23 cellular contexts compared by ENCODE assay signal in the genomic region with DNA sequence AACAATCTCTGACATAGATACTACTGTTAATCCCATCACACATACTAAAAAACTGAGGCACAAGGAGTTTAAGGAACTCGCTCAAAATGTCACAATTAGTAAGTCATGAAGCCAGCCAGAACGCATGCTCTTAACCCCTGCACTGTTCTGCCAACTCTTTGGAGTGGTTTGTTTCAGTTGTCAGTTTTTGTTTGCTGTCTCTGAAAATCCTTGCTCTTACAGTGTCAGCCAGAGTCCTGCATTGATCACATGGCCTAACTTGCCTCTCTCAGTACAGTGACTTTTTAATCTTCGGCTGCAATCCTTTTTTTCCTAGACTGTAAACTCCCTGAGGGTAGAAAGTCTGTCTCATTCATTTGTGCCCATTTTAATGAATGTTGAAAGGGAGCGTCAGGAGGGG.
A peak's percentile ranks its signal among the peaks of the same experiment; 100 is the strongest.
DNase-seq lines count a peak whose midpoint lies in the region; ATAC-seq and TF ChIP-seq lines count a peak whose summit lies in the region.
"Had no signal": no experiment of that assay in that cellular context is flagged by ENCODE, and none has a peak within 500 bp of the region (broad histone marks: within the 10 kb centered on the region; RNA-seq: fewer than 3 reads in every experiment).

No MANE protein-coding gene starts in this region.

- no peak for TF ChIP-seq EP300 in SK-N-SH (IDR thresholded peaks at IDR 0.05; ENCODE audit: borderline replicate concordance in 1 of 2, low read depth in 1 of 2, low read length in 1 of 2)

- peaks cover 43% of the 10 kb centered on the region for H3K4me1 Mint-ChIP-seq in glutamatergic neuron (ENCODE audit: low read depth, unreplicated experiment)

- POLR2A ChIA-PET in SK-N-SH (lab: Yijun Ruan, JAX), result no interaction called here

- H3K4me3 ChIP-seq in SK-N-SH (ENCODE audit: low read depth in 2 of 2, low read length in 1 of 2), result no peak overlapping the region
- H3K4me3 ChIP-seq: A549; BLaER1 treated with 17β-estradiol and CSF1 and Interleukin-3, amounts not matched to agents 10 nM and 100 nM; GM12878; GM23248 had no signal

- ATAC-seq in SK-N-SH treated with all-trans-retinoic acid at 6 μM for 48 hours, result peak; percentile 8; the same call in 2 of the 3 replicates
- ATAC-seq: A549, GM12878 had no signal

- H3K27me3 Mint-ChIP-seq in glutamatergic neuron (ENCODE audit: unreplicated experiment), result peaks cover 8% of the 10 kb centered on the region
- H3K27me3 Mint-ChIP-seq: CD4-positive, alpha-beta T cell; CD8-positive, alpha-beta memory T cell had no signal

- peaks cover 21% of the 10 kb centered on the region for H3K9me3 Mint-ChIP-seq in glutamatergic neuron (ENCODE audit: unreplicated experiment)
- H3K9me3 Mint-ChIP-seq: CD8-positive, alpha-beta memory T cell had no signal

- no peaks in the 10 kb centered on the region for H3K9me2 ChIP-seq in SK-N-SH

- H3K27ac ChIP-seq in SK-N-SH (ENCODE audit: low read depth in 2 of 2, low read length in 1 of 2), result peak overlapping the region in 1 of 2 experiments; percentile 93; a peak in 2 of 4 replicates
- H3K27ac ChIP-seq: A549; BLaER1 treated with 17β-estradiol and CSF1 and Interleukin-3, amounts not matched to agents 10 nM and 100 nM; GM23248 had no signal

- H3K36me3 ChIP-seq in SK-N-SH (replicated peaks in 1 of 2; ENCODE audit: control insufficient read depth in 1 of 2, insufficient read depth in 2 of 2, low read length in 1 of 2), result no peaks in the 10 kb centered on the region
- H3K36me3 ChIP-seq: BE2C had no signal

- H3F3A ChIP-seq in SK-N-SH (replicated peaks; ENCODE audit: insufficient read depth), result no peaks in the 10 kb centered on the region

- DNase-seq in SK-N-SH, result no peak
- no peak for DNase-seq in glutamatergic neuron
- DNase-seq in mucosa of gallbladder (ENCODE audit: low spot score), result peak; percentile 11
- DNase-seq in NCI-H128 (lab: John Stamatoyannopoulos, UW; ENCODE audit: unreplicated experiment), result no peak
- no peak for DNase-seq in activated effector memory CD4-positive, alpha-beta T cell treated with Interleukin-2 at 50 U/mL for 16 hours
- DNase-seq: 8988T; ACHN; AML-193; BE2C; CD4-positive, alpha-beta T cell; CD8-positive, alpha-beta memory T cell; DMS 273 treated with DMSO at 0.1 percent for 48 hours; DMS79; EL; GDM1; GM23248; H7; HCEC 1CT had no signal

- CTCF ChIA-PET in SK-N-SH (lab: Yijun Ruan, JAX), result interaction anchor here (1.0 to 3.8 kb wide), 4 partner anchors 9 to 346 kb away, joined by 3 to 9 read pairs (median 3); no protein-coding TSS in a partner anchor

- peak overlapping the region; percentile 59 for H3K4me3 Mint-ChIP-seq in glutamatergic neuron (ENCODE audit: unreplicated experiment)
- H3K4me3 Mint-ChIP-seq: CD14-positive monocyte; CD4-positive, alpha-beta T cell; CD8-positive, alpha-beta memory T cell had no signal

- no peak overlapping the region for H3K9ac ChIP-seq in SK-N-SH
- H3K9ac ChIP-seq: BLaER1 treated with 17β-estradiol and CSF1 and Interleukin-3, amounts not matched to agents 10 nM and 100 nM; GM23248 had no signal

- no peaks in the 10 kb centered on the region for H4K20me1 ChIP-seq in SK-N-SH (ENCODE audit: insufficient read depth)

- no peaks in the 10 kb centered on the region for H3K79me2 ChIP-seq in SK-N-SH (ENCODE audit: insufficient read depth)

- H2AFZ ChIP-seq in SK-N-SH (ENCODE audit: low read depth), result no peak overlapping the region
- H2AFZ ChIP-seq: GM23248 had no signal

- WGBS in SK-N-SH (ENCODE audit: low lambda C conversion rate), result 84% methylated on average over 4 of the region's 4 CpGs

- H3K27me3 ChIP-seq in SK-N-SH (ENCODE audit: insufficient read depth), result no peaks in the 10 kb centered on the region
- H3K27me3 ChIP-seq: BE2C; BLaER1 treated with 17β-estradiol and CSF1 and Interleukin-3, amounts not matched to agents 10 nM and 100 nM had no signal

- H3K27ac Mint-ChIP-seq in glutamatergic neuron (ENCODE audit: unreplicated experiment), result peak overlapping the region; percentile 55
- H3K27ac Mint-ChIP-seq: CD14-positive monocyte; CD4-positive, alpha-beta T cell had no signal

- H3K4me1 ChIP-seq in SK-N-SH (ENCODE audit: control insufficient read depth in 1 of 2, insufficient read depth in 2 of 2, low read depth in 1 of 2, low read length in 1 of 2), result peaks cover 0 to 45% of the 10 kb centered on the region in 2 experiments; a peak in 3 of 4 replicates
- H3K4me1 ChIP-seq: A549 had no signal

- no peak overlapping the region for H3K4me2 ChIP-seq in SK-N-SH
- H3K4me2 ChIP-seq: A549; BLaER1 treated with 17β-estradiol and CSF1 and Interleukin-3, amounts not matched to agents 10 nM and 100 nM had no signal

- TF ChIP-seq CTCF in SK-N-SH (IDR thresholded peaks at IDR 0.05) (no peak), glutamatergic neuron (IDR thresholded peaks at IDR 0.05; ENCODE audit: partially characterized antibody, unreplicated experiment) (no peak)

- H3K9me3 ChIP-seq in SK-N-SH, result no peaks in the 10 kb centered on the region
- H3K9me3 ChIP-seq: A549, BE2C had no signal

- no peak for TF ChIP-seq RAD21 in SK-N-SH (IDR thresholded peaks at IDR 0.05; ENCODE audit: low read length)

- H3K36me3 Mint-ChIP-seq in glutamatergic neuron (ENCODE audit: unreplicated experiment), result peaks cover 12% of the 10 kb centered on the region
- H3K36me3 Mint-ChIP-seq: CD14-positive monocyte had no signal

TF ChIP-seq in SK-N-SH treated with all-trans-retinoic acid at 6 μM for 48 hours, 23 proteins besides CTCF, POLR2A, EP300 and RAD21 (continues in another document):
- no peak for TF ChIP-seq SNAI2 (CRISPR knock-in tag; IDR thresholded peaks at IDR 0.05)
- no peak for TF ChIP-seq TCF4 (CRISPR knock-in tag; IDR thresholded peaks at IDR 0.05; ENCODE audit: borderline replicate concordance)
- TF ChIP-seq ZNF70 (CRISPR knock-in tag; IDR thresholded peaks at IDR 0.05), result no peak
- TF ChIP-seq, protein P1, sequence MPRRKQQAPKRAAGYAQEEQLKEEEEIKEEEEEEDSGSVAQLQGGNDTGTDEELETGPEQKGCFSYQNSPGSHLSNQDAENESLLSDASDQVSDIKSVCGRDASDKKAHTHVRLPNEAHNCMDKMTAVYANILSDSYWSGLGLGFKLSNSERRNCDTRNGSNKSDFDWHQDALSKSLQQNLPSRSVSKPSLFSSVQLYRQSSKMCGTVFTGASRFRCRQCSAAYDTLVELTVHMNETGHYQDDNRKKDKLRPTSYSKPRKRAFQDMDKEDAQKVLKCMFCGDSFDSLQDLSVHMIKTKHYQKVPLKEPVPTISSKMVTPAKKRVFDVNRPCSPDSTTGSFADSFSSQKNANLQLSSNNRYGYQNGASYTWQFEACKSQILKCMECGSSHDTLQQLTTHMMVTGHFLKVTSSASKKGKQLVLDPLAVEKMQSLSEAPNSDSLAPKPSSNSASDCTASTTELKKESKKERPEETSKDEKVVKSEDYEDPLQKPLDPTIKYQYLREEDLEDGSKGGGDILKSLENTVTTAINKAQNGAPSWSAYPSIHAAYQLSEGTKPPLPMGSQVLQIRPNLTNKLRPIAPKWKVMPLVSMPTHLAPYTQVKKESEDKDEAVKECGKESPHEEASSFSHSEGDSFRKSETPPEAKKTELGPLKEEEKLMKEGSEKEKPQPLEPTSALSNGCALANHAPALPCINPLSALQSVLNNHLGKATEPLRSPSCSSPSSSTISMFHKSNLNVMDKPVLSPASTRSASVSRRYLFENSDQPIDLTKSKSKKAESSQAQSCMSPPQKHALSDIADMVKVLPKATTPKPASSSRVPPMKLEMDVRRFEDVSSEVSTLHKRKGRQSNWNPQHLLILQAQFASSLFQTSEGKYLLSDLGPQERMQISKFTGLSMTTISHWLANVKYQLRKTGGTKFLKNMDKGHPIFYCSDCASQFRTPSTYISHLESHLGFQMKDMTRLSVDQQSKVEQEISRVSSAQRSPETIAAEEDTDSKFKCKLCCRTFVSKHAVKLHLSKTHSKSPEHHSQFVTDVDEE (CRISPR knock-in tag; IDR thresholded peaks at IDR 0.05), result no peak

TF ChIP-seq in SK-N-SH, 30 proteins besides CTCF, POLR2A, EP300 and RAD21:
- TF ChIP-seq CHD2 (IDR thresholded peaks at IDR 0.05; ENCODE audit: low read length, partially characterized antibody) (no peak), NRF1 (IDR thresholded peaks at IDR 0.05; ENCODE audit: low read depth, low read length) (no peak), SMC3 (IDR thresholded peaks at IDR 0.05; ENCODE audit: low read depth, low read length) (no peak), RFX5 (IDR thresholded peaks at IDR 0.05; ENCODE audit: low read length) (no peak), EZH2phosphoT487 (IDR thresholded peaks at IDR 0.05; ENCODE audit: borderline replicate concordance, low read depth) (no peak), GABPA (IDR thresholded peaks at IDR 0.05; ENCODE audit: low read depth) (no peak), TAF1 (IDR thresholded peaks at IDR 0.05; ENCODE audit: borderline replicate concordance, low read depth, low read length) (no peak), YY1 (IDR thresholded peaks at IDR 0.05; ENCODE audit: low read depth) (no peak), FOXJ3 (CRISPR knock-in tag; IDR thresholded peaks at IDR 0.05) (no peak), NFIC (IDR thresholded peaks at IDR 0.05; ENCODE audit: borderline replicate concordance) (no peak)
- TF ChIP-seq, protein P2, sequence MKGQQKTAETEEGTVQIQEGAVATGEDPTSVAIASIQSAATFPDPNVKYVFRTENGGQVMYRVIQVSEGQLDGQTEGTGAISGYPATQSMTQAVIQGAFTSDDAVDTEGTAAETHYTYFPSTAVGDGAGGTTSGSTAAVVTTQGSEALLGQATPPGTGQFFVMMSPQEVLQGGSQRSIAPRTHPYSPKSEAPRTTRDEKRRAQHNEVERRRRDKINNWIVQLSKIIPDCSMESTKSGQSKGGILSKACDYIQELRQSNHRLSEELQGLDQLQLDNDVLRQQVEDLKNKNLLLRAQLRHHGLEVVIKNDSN (IDR thresholded peaks at IDR 0.05; ENCODE audit: borderline replicate concordance, low read depth), result no peak
TF ChIP-seq in SK-N-SH: peak in this region for 0.
